ENCODE assay signal across 1 cellular context in genomic region chr3:138688871-138689299, GRCh38.
TF ChIP-seq lines count a peak whose summit lies in the region.

No MANE protein-coding gene starts in this region.

TF ChIP-seq in HepG2, 621 proteins besides CTCF, POLR2A, EP300 and RAD21 (continued from another document and continues in another):
- TF ChIP-seq FOXA1 (IDR thresholded peaks at IDR 0.05), result no peak
- TF ChIP-seq FOXA1 (CRISPR knock-in tag; IDR thresholded peaks at IDR 0.05), result 0 out of 2 replicates have a peak, but pooled peaks have one; percentile 8
- peak; percentile 76; the same call in 1 of the 2 replicates for TF ChIP-seq ZNF710 (CRISPR knock-in tag; IDR thresholded peaks at IDR 0.05; ENCODE audit: borderline replicate concordance)
- TF ChIP-seq KLF11 (CRISPR knock-in tag; IDR thresholded peaks at IDR 0.05), result no peak
- no peak for TF ChIP-seq RXRA (CRISPR knock-in tag; IDR thresholded peaks at IDR 0.05)
- no peak for TF ChIP-seq SRSF9 (IDR thresholded peaks at IDR 0.05; ENCODE audit: borderline replicate concordance, insufficient read depth, low read depth, low read length, poor library complexity, severe bottlenecking)
- TF ChIP-seq USF2 (IDR thresholded peaks at IDR 0.05; ENCODE audit: low read depth, low read length), result no peak
- no peak for TF ChIP-seq USF2 (CRISPR knock-in tag; IDR thresholded peaks at IDR 0.05; ENCODE audit: borderline replicate concordance)
- no peak for TF ChIP-seq ZNF816 (CRISPR knock-in tag; IDR thresholded peaks at IDR 0.05; ENCODE audit: borderline replicate concordance)
- no peak for TF ChIP-seq ZNF225 (CRISPR knock-in tag; IDR thresholded peaks at IDR 0.05)
- TF ChIP-seq ZNF30 (CRISPR knock-in tag; IDR thresholded peaks at IDR 0.05), result no peak
- 0 out of 2 replicates have a peak, but pooled peaks have one; percentile 29 for TF ChIP-seq RCOR2 (CRISPR knock-in tag; IDR thresholded peaks at IDR 0.05)
- TF ChIP-seq ZNF607 (CRISPR knock-in tag; IDR thresholded peaks at IDR 0.05; ENCODE audit: borderline replicate concordance), result no peak
- peak; percentile 72 for TF ChIP-seq RARA (CRISPR knock-in tag; IDR thresholded peaks at IDR 0.05)
- no peak for TF ChIP-seq E2F5 (CRISPR knock-in tag; conservative IDR thresholded peaks at IDR 0.05)
- peak; percentile 54; the same call in 1 of the 2 replicates for TF ChIP-seq SIX1 (CRISPR knock-in tag; IDR thresholded peaks at IDR 0.05; ENCODE audit: borderline replicate concordance)
- TF ChIP-seq ZBTB8A (CRISPR knock-in tag; IDR thresholded peaks at IDR 0.05; ENCODE audit: borderline replicate concordance, low read depth), result no peak
- TF ChIP-seq ZFP36L2 (CRISPR knock-in tag; IDR thresholded peaks at IDR 0.05), result no peak
- TF ChIP-seq ARHGAP35 (CRISPR knock-in tag; IDR thresholded peaks at IDR 0.05; ENCODE audit: borderline replicate concordance), result no peak
- no peak for TF ChIP-seq ZNF776 (CRISPR knock-in tag; IDR thresholded peaks at IDR 0.05)
- TF ChIP-seq ISL2 (CRISPR knock-in tag; IDR thresholded peaks at IDR 0.05), result peak; percentile 61; the same call in 1 of the 2 replicates
- TF ChIP-seq ELF1 (CRISPR knock-in tag; IDR thresholded peaks at IDR 0.05), result no peak
- TF ChIP-seq TBX2 (CRISPR knock-in tag; IDR thresholded peaks at IDR 0.05; ENCODE audit: borderline replicate concordance), result peak; percentile 24; the same call in 1 of the 2 replicates
- TF ChIP-seq NR2C2 (CRISPR knock-in tag; IDR thresholded peaks at IDR 0.05; ENCODE audit: borderline replicate concordance), result no peak
- peak; percentile 72 for TF ChIP-seq FOXP4 (CRISPR knock-in tag; IDR thresholded peaks at IDR 0.05)
- TF ChIP-seq ZNF75D (CRISPR knock-in tag; IDR thresholded peaks at IDR 0.05; ENCODE audit: borderline replicate concordance), result no peak
- TF ChIP-seq ZNF530 (CRISPR knock-in tag; IDR thresholded peaks at IDR 0.05; ENCODE audit: low read depth), result no peak
- no peak for TF ChIP-seq FOXP1 (IDR thresholded peaks at IDR 0.05)
- peak; percentile 37; the same call in 1 of the 2 replicates for TF ChIP-seq FOXP1 (CRISPR knock-in tag; IDR thresholded peaks at IDR 0.05)
- no peak for TF ChIP-seq ZBTB20 (CRISPR knock-in tag; IDR thresholded peaks at IDR 0.05; ENCODE audit: borderline replicate concordance, low read depth)
- 0 out of 2 replicates have a peak, but pooled peaks have one; percentile 7 for TF ChIP-seq DPF2 (CRISPR knock-in tag; IDR thresholded peaks at IDR 0.05; ENCODE audit: borderline replicate concordance, low read depth)
- TF ChIP-seq SOX5 (CRISPR knock-in tag; IDR thresholded peaks at IDR 0.05; ENCODE audit: borderline replicate concordance), result peak; percentile 34; the same call in 1 of the 2 replicates
- peak; percentile 69; the same call in 1 of the 2 replicates for TF ChIP-seq ARID3A (IDR thresholded peaks at IDR 0.05; ENCODE audit: low read depth, low read length)
- no peak for TF ChIP-seq ZNF589 (CRISPR knock-in tag; conservative IDR thresholded peaks at IDR 0.05)
- TF ChIP-seq ZNF512 (CRISPR knock-in tag; IDR thresholded peaks at IDR 0.05), result no peak
- TF ChIP-seq SIX4 (CRISPR knock-in tag; IDR thresholded peaks at IDR 0.05), result peak; percentile 79
- 0 out of 2 replicates have a peak, but pooled peaks have one; percentile 41 for TF ChIP-seq REPIN1 (CRISPR knock-in tag; IDR thresholded peaks at IDR 0.05; ENCODE audit: borderline replicate concordance, low read depth)
- 0 out of 2 replicates have a peak, but pooled peaks have one; percentile 49 for TF ChIP-seq MIXL1 (CRISPR knock-in tag; IDR thresholded peaks at IDR 0.05)
- no peak for TF ChIP-seq E2F2 (CRISPR knock-in tag; IDR thresholded peaks at IDR 0.05; ENCODE audit: borderline replicate concordance)
- TF ChIP-seq ONECUT2 (CRISPR knock-in tag; IDR thresholded peaks at IDR 0.05), result no peak
- peak; percentile 41; the same call in 1 of the 2 replicates for TF ChIP-seq NCOA2 (CRISPR knock-in tag; IDR thresholded peaks at IDR 0.05)
- no peak for TF ChIP-seq ZNF850 (CRISPR knock-in tag; conservative IDR thresholded peaks at IDR 0.05)
- peak; percentile 66 for TF ChIP-seq TCF7 (IDR thresholded peaks at IDR 0.05; ENCODE audit: low read depth)
- TF ChIP-seq ZNF660 (CRISPR knock-in tag; IDR thresholded peaks at IDR 0.05; ENCODE audit: borderline replicate concordance, low read depth), result no peak
- TF ChIP-seq ZKSCAN5 (CRISPR knock-in tag; IDR thresholded peaks at IDR 0.05), result no peak
- no peak for TF ChIP-seq TCF12 (IDR thresholded peaks at IDR 0.05)
- no peak for TF ChIP-seq TCF12 (CRISPR knock-in tag; IDR thresholded peaks at IDR 0.05)
- no peak for TF ChIP-seq ZNF224 (CRISPR knock-in tag; IDR thresholded peaks at IDR 0.05)
- 0 out of 2 replicates have a peak, but pooled peaks have one; percentile 18 for TF ChIP-seq TARDBP (CRISPR knock-in tag; IDR thresholded peaks at IDR 0.05)
- TF ChIP-seq MBNL3 (CRISPR knock-in tag; conservative IDR thresholded peaks at IDR 0.05), result no peak
- TF ChIP-seq HES4 (CRISPR knock-in tag; IDR thresholded peaks at IDR 0.05; ENCODE audit: borderline replicate concordance), result no peak
- TF ChIP-seq ZNF614 (CRISPR knock-in tag; IDR thresholded peaks at IDR 0.05; ENCODE audit: borderline replicate concordance), result no peak
- no peak for TF ChIP-seq MAF1 (CRISPR knock-in tag; IDR thresholded peaks at IDR 0.05; ENCODE audit: borderline replicate concordance)
- TF ChIP-seq ATF3 (CRISPR knock-in tag; IDR thresholded peaks at IDR 0.05), result no peak
- TF ChIP-seq ZNF367 (CRISPR knock-in tag; IDR thresholded peaks at IDR 0.05; ENCODE audit: borderline replicate concordance), result no peak
- no peak for TF ChIP-seq NKX3-1 (CRISPR knock-in tag; IDR thresholded peaks at IDR 0.05)
- TF ChIP-seq CEBPZ (IDR thresholded peaks at IDR 0.05; ENCODE audit: low read length), result no peak
